ENCODE assay signal across 1 cellular context in the genomic region with DNA sequence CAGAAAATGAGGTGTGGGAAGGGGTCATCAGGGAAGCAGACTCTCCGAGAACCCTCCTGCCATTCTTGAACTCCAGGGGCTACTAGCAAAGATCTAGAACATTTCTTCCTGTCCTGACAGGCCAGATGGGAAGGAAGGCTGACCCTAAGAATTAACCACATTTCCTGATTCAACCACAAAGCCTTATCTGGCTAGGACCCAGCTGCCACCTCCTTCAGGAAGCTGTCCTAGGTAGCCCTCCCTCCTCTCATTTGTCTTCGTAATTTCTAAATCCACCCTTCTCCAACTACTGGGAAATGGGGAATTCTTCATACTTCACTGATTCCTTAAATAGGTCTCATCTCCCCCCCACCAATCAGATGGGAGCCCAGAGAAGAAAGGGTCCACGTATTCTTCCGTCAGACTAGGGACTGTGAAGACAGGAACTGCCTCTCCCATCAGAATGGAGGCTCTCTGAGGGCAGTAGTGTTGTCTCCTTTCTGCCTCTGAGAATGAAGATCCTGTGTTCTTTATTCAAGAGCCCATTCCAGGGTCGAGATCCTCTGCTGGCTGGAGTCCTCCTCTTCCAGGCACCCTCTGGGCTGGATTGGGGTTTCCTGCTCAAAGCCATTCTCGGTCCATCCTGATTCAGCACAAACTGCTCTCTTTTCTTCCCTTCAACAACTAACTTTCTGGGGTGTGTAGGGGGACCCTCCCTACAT.
TF ChIP-seq lines count a peak whose summit lies in the region.

No MANE protein-coding gene starts in this region.

TF ChIP-seq in H1, 55 proteins besides CTCF, POLR2A, EP300 and RAD21:
- TF ChIP-seq SIRT6 (IDR thresholded peaks at IDR 0.05; ENCODE audit: low read length) = no peak
- peak; percentile 80 for TF ChIP-seq FOSL1 (IDR thresholded peaks at IDR 0.05; ENCODE audit: insufficient read depth, low read depth, low read length)
- TF ChIP-seq TCF12 (IDR thresholded peaks at IDR 0.05; ENCODE audit: low read depth, low read length) = no peak
